25 cellular contexts compared by ENCODE assay signal in the genomic region with DNA sequence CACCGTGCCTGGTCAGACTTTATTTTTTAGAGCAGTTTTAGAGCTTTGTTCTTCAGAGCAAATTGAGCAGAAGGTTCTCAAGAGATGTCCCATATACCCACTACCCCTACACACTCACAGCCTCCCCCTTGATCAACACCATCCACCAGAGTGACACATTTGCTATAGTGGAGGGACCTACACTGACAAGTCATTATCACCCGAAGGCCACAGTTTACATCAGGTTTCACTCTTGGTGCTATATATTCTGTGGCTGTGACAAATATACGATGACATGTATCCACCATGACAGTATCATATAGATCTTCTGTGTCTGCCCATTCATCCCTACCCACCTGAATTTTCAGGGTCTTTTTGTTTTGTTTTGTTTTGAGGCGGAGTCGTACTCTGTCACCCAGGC. TPM values are rescaled to one million over a fixed set of nuclear protein-coding genes. Genes with fewer than 3 reads are reported as not detected.
"Had no signal": no experiment of that assay in that cellular context is flagged by ENCODE, and none has a peak within 500 bp of the region (broad histone marks: within the 10 kb centered on the region; RNA-seq: fewer than 3 reads in every experiment).

No MANE protein-coding gene starts in this region.

- H3K36me3 ChIP-seq: colonic mucosa, esophagus squamous epithelium, gastrocnemius medialis, heart right ventricle, left lung, lower lobe of right lung had no signal

- H3K4me1 ChIP-seq: colonic mucosa, esophagus squamous epithelium, gastrocnemius medialis, heart right ventricle, left lung, lower lobe of right lung had no signal

- H3K27ac Mint-ChIP-seq: dendritic cell treated with granulocyte-macrophage colony-stimulating factor and Interleukin-4, amounts not matched to agents 40 ng/mL and 50 ng/mL, for 4 days; effector memory CD8-positive, alpha-beta T cell; endodermal cell; mesothelial cell of epicardium had no signal

- H3K27me3 ChIP-seq: colonic mucosa had no signal

- H3K9me3 Mint-ChIP-seq: dendritic cell treated with granulocyte-macrophage colony-stimulating factor and Interleukin-4, amounts not matched to agents 40 ng/mL and 50 ng/mL, for 4 days; effector memory CD8-positive, alpha-beta T cell; endodermal cell; mesothelial cell of epicardium had no signal

- H3K9me3 ChIP-seq: colonic mucosa, esophagus squamous epithelium, gastrocnemius medialis, heart right ventricle, left lung, lower lobe of right lung had no signal

- H3K4me3 ChIP-seq: colonic mucosa, esophagus squamous epithelium, gastrocnemius medialis, heart right ventricle, left lung, lower lobe of right lung had no signal

- H3K27ac ChIP-seq: colonic mucosa, epithelial cell of prostate, esophagus squamous epithelium, gastrocnemius medialis, heart right ventricle, left lung, lower lobe of right lung had no signal

- ATAC-seq: effector memory CD8-positive, alpha-beta T cell; esophagus mucosa; gastrocnemius medialis; heart right ventricle; left cardiac atrium; left lung; left ventricle myocardium superior; lower lobe of right lung had no signal

- DNase-seq: colonic mucosa; cortex of kidney; effector CD8-positive, alpha-beta T cell; effector memory CD8-positive, alpha-beta T cell; endodermal cell; erythroblast; esophagus squamous epithelium; foreskin fibroblast; foreskin melanocyte; gastrocnemius medialis; glutamatergic neuron; head of caudate nucleus; heart right ventricle; hippocampal formation; left cardiac atrium; left lung; left ventricle myocardium superior; lower lobe of right lung; mesenchymal stem cell had no signal

- H3K4me3 Mint-ChIP-seq: dendritic cell treated with granulocyte-macrophage colony-stimulating factor and Interleukin-4, amounts not matched to agents 40 ng/mL and 50 ng/mL, for 4 days; effector memory CD8-positive, alpha-beta T cell; endodermal cell; mesothelial cell of epicardium had no signal

- H3K4me1 Mint-ChIP-seq: mesothelial cell of epicardium had no signal

- H3K36me3 Mint-ChIP-seq: mesothelial cell of epicardium had no signal

RNA-seq across cellular contexts. Expression of a gene that starts 15.4 kb away (rescaled TPM):
- total RNA-seq: chondrocyte, gastrocnemius medialis, glomerular endothelial cell had no signal
